21 cellular contexts compared by ENCODE assay signal in the genomic region with DNA sequence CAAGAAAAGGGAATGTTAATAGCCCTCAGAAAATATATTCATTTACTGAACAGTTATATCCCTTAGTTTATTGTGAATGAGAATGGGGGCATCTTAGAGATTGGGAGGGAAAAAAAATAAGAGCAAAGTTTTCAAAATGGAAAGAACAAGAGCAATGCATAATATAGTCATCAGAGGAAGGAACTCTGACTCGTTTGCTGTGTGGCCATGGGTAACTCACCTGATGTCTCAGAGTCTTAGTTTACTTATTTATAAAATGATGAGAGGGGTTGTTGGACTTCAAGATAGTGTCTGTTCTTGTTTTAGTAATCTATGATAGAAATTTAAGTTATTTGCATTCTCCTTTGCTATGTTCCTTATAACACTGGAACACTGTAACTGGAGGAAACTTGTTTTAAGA.
DNase-seq lines count a peak whose midpoint lies in the region; ATAC-seq and TF ChIP-seq lines count a peak whose summit lies in the region.
"Had no signal": no experiment of that assay in that cellular context is flagged by ENCODE, and none has a peak within 500 bp of the region (broad histone marks: within the 10 kb centered on the region; RNA-seq: fewer than 3 reads in every experiment).

No MANE protein-coding gene starts in this region.

- POLR2A ChIA-PET in CD4-positive, alpha-beta T cell (lab: Charles Lee) = no interaction called here
- POLR2A ChIA-PET in T-cell (lab: Charles Lee) = interaction anchor here (0.5 to 1.4 kb wide), 5 partner anchors 10 to 353 kb away, joined by 3 to 7 read pairs (median 4); no protein-coding TSS in a partner anchor
- POLR2A ChIA-PET in naive thymus-derived CD4-positive, alpha-beta T cell (lab: Charles Lee) = interaction anchor here (0.6 to 1.3 kb wide), 4 partner anchors 61 to 145 kb away, joined by 3 to 5 read pairs (median 4); no protein-coding TSS in a partner anchor

- no peaks in the 10 kb centered on the region for H3K27me3 ChIP-seq in CD4-positive, alpha-beta T cell (ENCODE audit: control insufficient read depth, insufficient read depth, low read length)
- H3K27me3 ChIP-seq in naive thymus-derived CD4-positive, alpha-beta T cell (ENCODE audit: control insufficient read depth in 2 of 2, insufficient read depth in 2 of 2, low read length in 2 of 2) = no peaks in the 10 kb centered on the region
- no peaks in the 10 kb centered on the region for H3K27me3 ChIP-seq in GM23338 (ENCODE audit: insufficient read depth)

- CTCF ChIA-PET in CD4-positive, alpha-beta T cell (lab: Charles Lee) = interaction anchor here (1.0 kb wide), 3 partner anchors 12 to 148 kb away, joined by 3 read pairs; no protein-coding TSS in a partner anchor
- CTCF ChIA-PET in T-cell (lab: Charles Lee) = interaction anchor here (0.6 to 2.1 kb wide), 6 partner anchors 10 to 145 kb away, joined by 3 to 16 read pairs (median 6); no protein-coding TSS in a partner anchor
- CTCF ChIA-PET in naive thymus-derived CD4-positive, alpha-beta T cell (lab: Charles Lee) = interaction anchor here (0.9 to 2.3 kb wide), 2 partner anchors 144 to 148 kb away, joined by 3 to 6 read pairs; no protein-coding TSS in a partner anchor

- peaks cover 87% of the 10 kb centered on the region for H3K4me1 Mint-ChIP-seq in activated T-cell treated with anti-CD3 and anti-CD28 coated beads, Interleukin-2, amount 50 U/mL, for 24 hours (ENCODE audit: low read depth)
- H3K4me1 Mint-ChIP-seq in CD4-positive, alpha-beta T cell (ENCODE audit: low read depth) = peaks cover 93% of the 10 kb centered on the region
- H3K4me1 Mint-ChIP-seq in T-cell (peaks cover 92 to 95% (median 93%) of the 10 kb centered on the region in 3 donors), GM23338 (no peaks in the 10 kb centered on the region; the same call in none of the 3 replicates)
- H3K4me1 Mint-ChIP-seq in naive thymus-derived CD4-positive, alpha-beta T cell = peaks cover 28 to 96% (median 87%) of the 10 kb centered on the region in 7 donors

- peaks cover 39% of the 10 kb centered on the region for H4K20me1 ChIP-seq in GM23338 (replicated peaks; ENCODE audit: insufficient read depth)

- no peaks in the 10 kb centered on the region for H3K36me3 ChIP-seq in naive thymus-derived CD4-positive, alpha-beta T cell (ENCODE audit: control insufficient read depth in 2 of 3, insufficient read depth in 3 of 3, low read length in 3 of 3)
- no peaks in the 10 kb centered on the region for H3K36me3 ChIP-seq in GM23338 (ENCODE audit: insufficient read depth)

- H3K9me3 Mint-ChIP-seq in activated T-cell treated with anti-CD3 and anti-CD28 coated beads, Interleukin-2, amount 50 U/mL, for 24 hours = no peaks in the 10 kb centered on the region
- H3K9me3 Mint-ChIP-seq in CD4-positive, alpha-beta T cell = no peaks in the 10 kb centered on the region
- no peaks in the 10 kb centered on the region for H3K9me3 Mint-ChIP-seq in T-cell
- H3K9me3 Mint-ChIP-seq in naive thymus-derived CD4-positive, alpha-beta T cell = no peaks in the 10 kb centered on the region
- no peaks in the 10 kb centered on the region for H3K9me3 Mint-ChIP-seq in GM23338

- no peak for ATAC-seq in CD4-positive, alpha-beta T cell (ENCODE audit: poor library complexity)
- ATAC-seq in T-cell (replicated peaks in 1 of 4) = no peak
- ATAC-seq in naive thymus-derived CD4-positive, alpha-beta T cell = no peak
- ATAC-seq in GM21381 (IDR thresholded peaks at IDR 0.05; ENCODE audit: unreplicated experiment) = no peak
- ATAC-seq in GM23338 = no peak

- no peak for DNase-seq in activated T-cell treated with anti-CD3 and anti-CD28 coated beads, Interleukin-2, amount 50 U/mL, for 24 hours
- DNase-seq in activated T-cell treated with anti-CD3 and anti-CD28 coated beads, Interleukin-2, amount 50 U/mL, for 1 hour = no peak
- DNase-seq in CD4-positive, alpha-beta T cell = no peak
- DNase-seq in T-cell (no peak), GM23338 (ENCODE audit: low spot score) (no peak), DMS153 treated with DMSO at 0.1 percent for 48 hours (lab: John Stamatoyannopoulos, UW; ENCODE audit: unreplicated experiment) (no peak)
- no peak for DNase-seq in naive thymus-derived CD4-positive, alpha-beta T cell
- DNase-seq: 8988T, C1 segment of cervical spinal cord, DND-41, GDM1, GOT3, KG1, NCI-H1105, NCI-H187, NCI-H2171, NCI-H446 treated with DMSO at 0.1 percent for 48 hours, NCI-H748 treated with DMSO at 0.1 percent for 48 hours, Right ventricle myocardium superior had no signal

- no peak for TF ChIP-seq CTCF in CD4-positive, alpha-beta T cell (IDR thresholded peaks at IDR 0.05)
- TF ChIP-seq CTCF in GM23338 (conservative IDR thresholded peaks at IDR 0.05; ENCODE audit: low read depth in 2 of 2) = no peak

- H3K27ac ChIP-seq in CD4-positive, alpha-beta T cell (ENCODE audit: low read depth, low read length) = no peak overlapping the region
- no peak overlapping the region for H3K27ac ChIP-seq in naive thymus-derived CD4-positive, alpha-beta T cell (ENCODE audit: low read depth, low read length)
- H3K27ac ChIP-seq in GM23338 (ENCODE audit: low read depth) = no peak overlapping the region
- H3K27ac ChIP-seq: HL-60 had no signal

- H3K79me2 ChIP-seq in GM23338 (replicated peaks; ENCODE audit: insufficient read depth) = peaks cover 95% of the 10 kb centered on the region

- intact Hi-C loops in CD4-positive, alpha-beta T cell (cut with DNase I, micrococcal nuclease) = loop anchor here (5.0 kb wide), 3 partner anchors 43 to 373 kb away; no protein-coding TSS in a partner anchor
- intact Hi-C loops in naive thymus-derived CD4-positive, alpha-beta T cell (cut with micrococcal nuclease) = loop anchor here in 1 of 2 donors (2.0 kb wide), 1 partner anchor 43 kb away; no protein-coding TSS in a partner anchor

- no peak overlapping the region for H3K4me2 ChIP-seq in GM23338

- peaks cover 33 to 36% of the 10 kb centered on the region in 2 donors for H3K4me1 ChIP-seq in naive thymus-derived CD4-positive, alpha-beta T cell (ENCODE audit: control insufficient read depth in 2 of 2, insufficient read depth in 2 of 2, low read length in 2 of 2)
- H3K4me1 ChIP-seq in GM23338 (ENCODE audit: insufficient read depth) = no peaks in the 10 kb centered on the region

- peaks cover 8% of the 10 kb centered on the region for H3K36me3 Mint-ChIP-seq in activated T-cell treated with anti-CD3 and anti-CD28 coated beads, Interleukin-2, amount 50 U/mL, for 24 hours (ENCODE audit: low read depth)
- peaks cover 21% of the 10 kb centered on the region for H3K36me3 Mint-ChIP-seq in CD4-positive, alpha-beta T cell (ENCODE audit: low read depth)
- no peaks in the 10 kb centered on the region for H3K36me3 Mint-ChIP-seq in T-cell
- peaks cover 0 to 13% (median 5%) of the 10 kb centered on the region in 5 donors for H3K36me3 Mint-ChIP-seq in naive thymus-derived CD4-positive, alpha-beta T cell
- H3K36me3 Mint-ChIP-seq in GM23338 (ENCODE audit: low read depth) = no peaks in the 10 kb centered on the region

- no peak overlapping the region for H2AFZ ChIP-seq in GM23338

- H3K4me3 ChIP-seq in naive thymus-derived CD4-positive, alpha-beta T cell (ENCODE audit: low read length) = no peak overlapping the region
- no peak overlapping the region for H3K4me3 ChIP-seq in GM23338

- H3K27me3 Mint-ChIP-seq in activated T-cell treated with anti-CD3 and anti-CD28 coated beads, Interleukin-2, amount 50 U/mL, for 24 hours = no peaks in the 10 kb centered on the region
- H3K27me3 Mint-ChIP-seq in CD4-positive, alpha-beta T cell = no peaks in the 10 kb centered on the region
- no peaks in the 10 kb centered on the region for H3K27me3 Mint-ChIP-seq in T-cell
- no peaks in the 10 kb centered on the region for H3K27me3 Mint-ChIP-seq in naive thymus-derived CD4-positive, alpha-beta T cell
- H3K27me3 Mint-ChIP-seq in GM23338 (ENCODE audit: insufficient read depth, low read depth, poor library complexity) = no peaks in the 10 kb centered on the region

- H3F3A ChIP-seq in GM23338 (replicated peaks; ENCODE audit: low read depth) = no peaks in the 10 kb centered on the region

- H3K9me3 ChIP-seq in CD4-positive, alpha-beta T cell (ENCODE audit: control insufficient read depth, low read length) = no peaks in the 10 kb centered on the region
- no peaks in the 10 kb centered on the region for H3K9me3 ChIP-seq in naive thymus-derived CD4-positive, alpha-beta T cell (ENCODE audit: control insufficient read depth in 2 of 3, low read length in 3 of 3)

- peak overlapping the region; percentile 84 for H3K27ac Mint-ChIP-seq in activated T-cell treated with anti-CD3 and anti-CD28 coated beads, Interleukin-2, amount 50 U/mL, for 24 hours
- peak overlapping the region; percentile 46 for H3K27ac Mint-ChIP-seq in CD4-positive, alpha-beta T cell
- H3K27ac Mint-ChIP-seq in T-cell (peak overlapping the region; percentile 50 to 83), GM23338 (no peak overlapping the region)
- H3K27ac Mint-ChIP-seq in naive thymus-derived CD4-positive, alpha-beta T cell = peak overlapping the region in 7 of 9 donors; percentile 8 to 65 (median 38)

- no peak overlapping the region for H3K4me3 Mint-ChIP-seq in activated T-cell treated with anti-CD3 and anti-CD28 coated beads, Interleukin-2, amount 50 U/mL, for 24 hours
- no peak overlapping the region for H3K4me3 Mint-ChIP-seq in CD4-positive, alpha-beta T cell
- H3K4me3 Mint-ChIP-seq in T-cell = no peak overlapping the region
- peak overlapping the region in 1 of 10 donors; percentile 33 for H3K4me3 Mint-ChIP-seq in naive thymus-derived CD4-positive, alpha-beta T cell
- no peak overlapping the region for H3K4me3 Mint-ChIP-seq in GM23338

- no peaks in the 10 kb centered on the region for H3K9me2 ChIP-seq in GM23338 (ENCODE audit: insufficient read depth)

TF ChIP-seq in GM23338, 12 proteins besides CTCF, POLR2A, EP300 and RAD21 (continues in another document):
- TF ChIP-seq CREB1 (CRISPR knock-in tag; IDR thresholded peaks at IDR 0.05; ENCODE audit: low read depth) (no peak), EZH2phosphoT487 (IDR thresholded peaks at IDR 0.05; ENCODE audit: unreplicated experiment) (no peak)
